ENCODE assay signal across 17 cellular contexts in genomic region chr17:37698132-37698615, GRCh38. TPM values are rescaled to one million over a fixed set of nuclear protein-coding genes. Genes with fewer than 3 reads are reported as not detected.
DNase-seq lines count a peak whose midpoint lies in the region; TF ChIP-seq lines count a peak whose summit lies in the region.
"Had no signal": no experiment of that assay in that cellular context is flagged by ENCODE, and none has a peak within 500 bp of the region (broad histone marks: within the 10 kb centered on the region; RNA-seq: fewer than 3 reads in every experiment).

No MANE protein-coding gene starts in this region.

- no peak overlapping the region for H3K4me3 ChIP-seq in fibroblast of mammary gland (ENCODE audit: control insufficient read depth, low read depth, low read length)
- H3K4me3 ChIP-seq: SJCRH30 had no signal

- DNase-seq in A172 (ENCODE audit: low spot score) (peak; percentile 89), Daoy (ENCODE audit: low read depth) (peak; percentile 62), RPMI7951 (ENCODE audit: low read depth) (peak; percentile 47), fibroblast of mammary gland (ENCODE audit: low read depth) (peak; percentile 23), NCI-H1048 (lab: John Stamatoyannopoulos, UW) (no peak), mesenteric fat pad (ENCODE audit: low spot score) (no peak), NCI-H2029 (lab: John Stamatoyannopoulos, UW) (no peak), NCI-H2081 (lab: John Stamatoyannopoulos, UW) (no peak)
- DNase-seq: activated B cell treated with CpG ODN at 0.5 μM for 24 hours; CD4-positive, CD25-positive, alpha-beta regulatory T cell; kidney; MV-4-11; NCI-H526 had no signal

- TF ChIP-seq CTCF in fibroblast of mammary gland (conservative IDR thresholded peaks at IDR 0.05; ENCODE audit: control insufficient read depth, insufficient read depth, low read depth, low read length) = no peak

RNA-seq across cellular contexts. Expression of gene HNF1B, which starts 46.7 kb away (rescaled TPM):
- total RNA-seq in A172 (2014; rRNA removed; shearing (Covaris generic)) = not detected in 2 replicates
- total RNA-seq in Daoy (2014; rRNA removed; shearing (Covaris generic)) = not detected in 2 replicates
- total RNA-seq in RPMI7951 (2014; rRNA removed; shearing (Covaris generic)) = 0.12 TPM in 1 of 2 replicates, not detected in the other
- not detected for total RNA-seq in mesenteric fat pad
- total RNA-seq: CD4-positive, CD25-positive, alpha-beta regulatory T cell; fibroblast of villous mesenchyme; sciatic nerve; SJCRH30; temporal lobe had no signal

RNA-seq across cellular contexts. Expression of gene DDX52, which starts 54.9 kb away (rescaled TPM):
- total RNA-seq in A172 (2014; rRNA removed; shearing (Covaris generic)) = 45.9 and 59.3 TPM in 2 replicates
- 22.2 and 26.7 TPM in 2 replicates for total RNA-seq in Daoy (2014; rRNA removed; shearing (Covaris generic))
- total RNA-seq in RPMI7951 (2014; rRNA removed; shearing (Covaris generic)) = 21.9 and 24.0 TPM in 2 replicates
- 19.4 TPM for total RNA-seq in mesenteric fat pad

Comparison
In these comparisons a context has a peak if more than half of its experiments do, and no peak if none do; other contexts are left out.
1. DNase-seq: peak in A172 (single experiment), Daoy (single experiment), RPMI7951 (single experiment) and fibroblast of mammary gland (single experiment); none in NCI-H1048 (single experiment), mesenteric fat pad (single experiment), NCI-H2029 (single experiment) and NCI-H2081 (0 of 2).